ENCODE assay signal across 10 cellular contexts in the genomic region with DNA sequence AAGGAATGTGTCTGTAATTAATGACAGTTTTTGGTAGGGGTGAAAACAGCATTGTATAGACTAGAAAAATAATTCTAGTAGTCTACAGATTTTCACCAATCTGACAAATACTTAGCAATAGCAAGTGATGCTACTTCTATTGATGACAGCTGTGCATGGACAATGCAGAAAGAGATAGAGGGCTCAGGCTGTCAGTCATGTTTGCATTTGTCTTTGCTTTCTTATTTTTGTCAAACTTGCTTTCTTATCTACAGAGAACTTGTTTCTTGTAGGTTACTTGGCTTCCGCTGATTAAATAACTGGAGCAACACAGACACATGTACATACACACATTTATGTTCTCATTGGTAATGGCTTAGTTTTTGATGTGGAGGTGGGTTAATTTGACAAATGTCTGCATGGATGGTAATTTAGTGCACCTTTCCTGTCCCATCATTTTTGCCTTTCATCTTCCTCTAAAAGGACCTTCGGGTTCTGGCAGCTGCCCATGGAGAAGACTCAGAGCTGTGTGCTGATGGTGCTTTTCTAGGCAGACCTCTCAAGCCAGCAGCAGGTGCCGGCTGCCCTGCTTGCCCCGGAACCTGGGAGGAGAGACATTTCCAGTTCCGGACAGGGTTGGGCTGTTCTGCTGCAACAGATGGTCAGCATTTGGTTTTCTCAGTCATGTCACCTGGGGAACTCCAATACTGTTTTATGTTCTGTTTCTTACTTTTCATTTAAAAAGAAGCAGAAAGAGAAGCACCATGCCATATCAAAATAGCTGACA. TPM values are rescaled to one million over a fixed set of nuclear protein-coding genes. Genes with fewer than 3 reads are reported as not detected.
DNase-seq lines count a peak whose midpoint lies in the region; ATAC-seq, FAIRE-seq and TF ChIP-seq lines count a peak whose summit lies in the region.
"Had no signal": no experiment of that assay in that cellular context is flagged by ENCODE, and none has a peak within 500 bp of the region (broad histone marks: within the 10 kb centered on the region; RNA-seq: fewer than 3 reads in every experiment).

No MANE protein-coding gene starts in this region.

- H3K27ac ChIP-seq in HEK293 (ENCODE audit: extremely low read depth, low read depth, low read length) (no peak overlapping the region), SK-N-SH (ENCODE audit: low read depth in 2 of 2, low read length in 1 of 2) (no peak overlapping the region)
- H3K27ac ChIP-seq: psoas muscle had no signal

- no peaks in the 10 kb centered on the region for H3K27me3 Mint-ChIP-seq in naive thymus-derived CD8-positive, alpha-beta T cell
- H3K27me3 Mint-ChIP-seq: B cell had no signal

- POLR2A ChIA-PET in HEK293 (lab: Yijun Ruan, JAX), result no interaction called here
- POLR2A ChIA-PET in naive thymus-derived CD8-positive, alpha-beta T cell (lab: Charles Lee), result interaction anchor here (0.7 to 3.2 kb wide), 5 partner anchors 12 to 29 kb away, joined by 3 to 13 read pairs (median 8); partner anchors contain the start of gene CAMK4
- POLR2A ChIA-PET in SK-N-SH (lab: Yijun Ruan, JAX), result interaction anchor here (0.7 kb wide), 1 partner anchor 134 kb away, joined by 3 read pairs; no protein-coding TSS in a partner anchor

- peak; percentile 24 to 27 for ATAC-seq in naive thymus-derived CD8-positive, alpha-beta T cell
- ATAC-seq: psoas muscle had no signal

- no peak for TF ChIP-seq CTCF in HEK293 (tag by site-specific recombination; IDR thresholded peaks at IDR 0.05)
- no peak for TF ChIP-seq CTCF in SK-N-SH (IDR thresholded peaks at IDR 0.05)

- no peaks in the 10 kb centered on the region for H3K27me3 ChIP-seq in SK-N-SH (ENCODE audit: insufficient read depth)

- H3K9me2 ChIP-seq in SK-N-SH, result no peaks in the 10 kb centered on the region

- TF ChIP-seq EP300 in SK-N-SH (IDR thresholded peaks at IDR 0.05; ENCODE audit: borderline replicate concordance in 1 of 2, low read depth in 1 of 2, low read length in 1 of 2), result no peak

- H3K9ac ChIP-seq in SK-N-SH, result no peak overlapping the region

- no peaks in the 10 kb centered on the region; the same call in 1 of the 2 replicates for H3K79me2 ChIP-seq in SK-N-SH (ENCODE audit: insufficient read depth)

- CTCF ChIA-PET in HEK293 (lab: Yijun Ruan, JAX), result interaction anchor here (0.6 kb wide), 1 partner anchor 26 kb away, joined by 3 read pairs; no protein-coding TSS in a partner anchor
- CTCF ChIA-PET in SK-N-SH (lab: Yijun Ruan, JAX), result interaction anchor here (1.7 to 5.8 kb wide), 2 partner anchors 26 kb away, joined by 5 to 26 read pairs; no protein-coding TSS in a partner anchor

- H4K20me1 ChIP-seq in SK-N-SH (ENCODE audit: insufficient read depth), result no peaks in the 10 kb centered on the region

- H2AFZ ChIP-seq in SK-N-SH (ENCODE audit: low read depth), result no peak overlapping the region

- FAIRE-seq in HTR-8/SVneo (lab: Jason Lieb, UNC), result peak; percentile 42

- H3K9me3 ChIP-seq in HEK293 (ENCODE audit: control insufficient read depth, insufficient read depth, low read depth, low read length), result no peaks in the 10 kb centered on the region
- no peaks in the 10 kb centered on the region for H3K9me3 ChIP-seq in SK-N-SH
- H3K9me3 ChIP-seq: psoas muscle had no signal

- H3K4me1 ChIP-seq in HEK293 (ENCODE audit: control insufficient read depth, insufficient read depth, low read length) (peaks cover 22% of the 10 kb centered on the region), SK-N-SH (ENCODE audit: control insufficient read depth in 1 of 2, insufficient read depth in 2 of 2, low read depth in 1 of 2, low read length in 1 of 2) (peaks cover 0 to 23% of the 10 kb centered on the region in 2 experiments; a peak in 2 of 4 replicates)
- H3K4me1 ChIP-seq: psoas muscle had no signal

- peaks cover 35 to 87% (median 79%) of the 10 kb centered on the region in 4 donors for H3K4me1 Mint-ChIP-seq in naive thymus-derived CD8-positive, alpha-beta T cell

- H3K9me3 Mint-ChIP-seq in naive thymus-derived CD8-positive, alpha-beta T cell, result peaks cover 0 to 5% (median 0%) of the 10 kb centered on the region in 9 donors

- 91% methylated on average over 5 of the region's 5 CpGs for WGBS in SK-N-SH (ENCODE audit: low lambda C conversion rate)

- peak overlapping the region; percentile 12 to 72 (median 57) for H3K4me3 Mint-ChIP-seq in naive thymus-derived CD8-positive, alpha-beta T cell
- H3K4me3 Mint-ChIP-seq: B cell had no signal

- peak; percentile 68 for DNase-seq in activated effector memory CD4-positive, alpha-beta T cell treated with anti-CD3 and anti-CD28 coated beads, Interleukin-2, amount 50 U/mL, for 16 hours
- DNase-seq in activated effector memory CD4-positive, alpha-beta T cell treated with Interleukin-2 at 50 U/mL for 16 hours, result no peak
- DNase-seq in HTR-8/SVneo (ENCODE audit: insufficient read length, low spot score) (no peak), SK-N-SH (no peak), HK-2 (ENCODE audit: unreplicated experiment) (no peak)
- peak in 2 of 10 donors; percentile 37 to 43 for DNase-seq in naive thymus-derived CD8-positive, alpha-beta T cell
- no peak for DNase-seq in stimulated activated CD4-positive, alpha-beta T cell treated with anti-CD3 and anti-CD28 coated beads, Interleukin-12 subunit alpha, Interleukin-12 subunit beta, amount 100 ng/mL, for 4 hours
- DNase-seq: psoas muscle had no signal

- TF ChIP-seq RAD21 in SK-N-SH (IDR thresholded peaks at IDR 0.05; ENCODE audit: low read length), result no peak

- H3K4me3 ChIP-seq in HEK293 (ENCODE audit: low read depth, low read length) (no peak overlapping the region), SK-N-SH (ENCODE audit: low read depth in 2 of 2, low read length in 1 of 2) (no peak overlapping the region)
- H3K4me3 ChIP-seq: psoas muscle had no signal

- H3K36me3 ChIP-seq in HEK293 (ENCODE audit: control insufficient read depth in 2 of 2, insufficient read depth in 1 of 2, low read length in 2 of 2) (no peaks in the 10 kb centered on the region), SK-N-SH (replicated peaks in 1 of 2; ENCODE audit: control insufficient read depth in 1 of 2, insufficient read depth in 2 of 2, low read length in 1 of 2) (no peaks in the 10 kb centered on the region)

- no peaks in the 10 kb centered on the region for H3F3A ChIP-seq in SK-N-SH (replicated peaks; ENCODE audit: insufficient read depth)

- peak overlapping the region; percentile 71 to 94 (median 86) for H3K27ac Mint-ChIP-seq in naive thymus-derived CD8-positive, alpha-beta T cell
- H3K27ac Mint-ChIP-seq: B cell had no signal

- no peak overlapping the region for H3K4me2 ChIP-seq in SK-N-SH

- peaks cover 4 to 18% (median 13%) of the 10 kb centered on the region in 3 donors for H3K36me3 Mint-ChIP-seq in naive thymus-derived CD8-positive, alpha-beta T cell

TF ChIP-seq in HEK293, 187 proteins besides CTCF, POLR2A, EP300 and RAD21:
- no peak for TF ChIP-seq HIC1 (tag by site-specific recombination; IDR thresholded peaks at IDR 0.05)
- TF ChIP-seq SCRT2 (tag by site-specific recombination; IDR thresholded peaks at IDR 0.05), result 0 out of 2 replicates have a peak, but pooled peaks have one; percentile 28
- no peak for TF ChIP-seq ZNF473 (tag by site-specific recombination; IDR thresholded peaks at IDR 0.05)
- peak; percentile 45; the same call in 1 of the 2 replicates for TF ChIP-seq ZNF10 (tag by site-specific recombination; IDR thresholded peaks at IDR 0.05)
- no peak for TF ChIP-seq WT1 (tag by site-specific recombination; IDR thresholded peaks at IDR 0.05)

TF ChIP-seq in SK-N-SH, 30 proteins besides CTCF, POLR2A, EP300 and RAD21 (continues in another document):
- TF ChIP-seq MEF2A (IDR thresholded peaks at IDR 0.05; ENCODE audit: borderline replicate concordance, low read depth) (no peak), TAF1 (IDR thresholded peaks at IDR 0.05; ENCODE audit: borderline replicate concordance, low read depth, low read length) (no peak), PBX3 (IDR thresholded peaks at IDR 0.05) (no peak), FOXM1 (IDR thresholded peaks at IDR 0.05; ENCODE audit: low read depth) (no peak), GATA2 (CRISPR knock-in tag; IDR thresholded peaks at IDR 0.05) (no peak), SMC3 (IDR thresholded peaks at IDR 0.05; ENCODE audit: low read depth, low read length) (no peak), FOXJ3 (CRISPR knock-in tag; IDR thresholded peaks at IDR 0.05) (no peak), TEAD4 (IDR thresholded peaks at IDR 0.05; ENCODE audit: borderline replicate concordance, insufficient read depth) (no peak), YY1 (IDR thresholded peaks at IDR 0.05; ENCODE audit: low read depth) (no peak), GABPA (IDR thresholded peaks at IDR 0.05; ENCODE audit: low read depth) (no peak), JUND (IDR thresholded peaks at IDR 0.05) (no peak), RFX5 (IDR thresholded peaks at IDR 0.05; ENCODE audit: low read length) (no peak), USF1 (IDR thresholded peaks at IDR 0.05; ENCODE audit: borderline replicate concordance, low read depth) (no peak), SIN3A (IDR thresholded peaks at IDR 0.05; ENCODE audit: borderline replicate concordance, low read depth, low read length) (no peak), FOSL2 (IDR thresholded peaks at IDR 0.05; ENCODE audit: borderline replicate concordance, low read depth) (no peak), ELF1 (IDR thresholded peaks at IDR 0.05) (no peak)

RNA-seq across cellular contexts. Expression of gene CAMK4, which starts 28.8 kb away (rescaled TPM):
- 100 to 1,000 TPM; 274 to 307 TPM for total RNA-seq in naive thymus-derived CD8-positive, alpha-beta T cell
- polyA plus RNA-seq in naive thymus-derived CD8-positive, alpha-beta T cell, result 100 to 1,000 TPM in 2 of 3 donors, 10 to 100 TPM in 1; 93.3 to 134 (median 128) TPM
- 4.1 and 4.6 TPM in 2 replicates for polyA plus RNA-seq in SK-N-SH (2012; rRNA removed)
- 5.5 and 6.4 TPM in 2 replicates for polyA plus RNA-seq in SK-N-SH (2012; cell fraction: cytosol; rRNA removed)
- polyA plus RNA-seq in SK-N-SH (2012; cell fraction: nucleus; rRNA removed), result 2.1 and 3.6 TPM in 2 replicates

Comparison
In these comparisons a context has a peak if more than half of its experiments do, and no peak if none do; other contexts are left out.
1. RNA of gene CAMK4, which starts 28.8 kb away (polyA plus RNA-seq): 93.3 to 134 TPM in naive thymus-derived CD8-positive, alpha-beta T cell; 2.1 to 6.4 TPM in SK-N-SH; every median in the first group is over 10 times any median in the second.